ENCODE assay signal across 11 cellular contexts in the genomic region with DNA sequence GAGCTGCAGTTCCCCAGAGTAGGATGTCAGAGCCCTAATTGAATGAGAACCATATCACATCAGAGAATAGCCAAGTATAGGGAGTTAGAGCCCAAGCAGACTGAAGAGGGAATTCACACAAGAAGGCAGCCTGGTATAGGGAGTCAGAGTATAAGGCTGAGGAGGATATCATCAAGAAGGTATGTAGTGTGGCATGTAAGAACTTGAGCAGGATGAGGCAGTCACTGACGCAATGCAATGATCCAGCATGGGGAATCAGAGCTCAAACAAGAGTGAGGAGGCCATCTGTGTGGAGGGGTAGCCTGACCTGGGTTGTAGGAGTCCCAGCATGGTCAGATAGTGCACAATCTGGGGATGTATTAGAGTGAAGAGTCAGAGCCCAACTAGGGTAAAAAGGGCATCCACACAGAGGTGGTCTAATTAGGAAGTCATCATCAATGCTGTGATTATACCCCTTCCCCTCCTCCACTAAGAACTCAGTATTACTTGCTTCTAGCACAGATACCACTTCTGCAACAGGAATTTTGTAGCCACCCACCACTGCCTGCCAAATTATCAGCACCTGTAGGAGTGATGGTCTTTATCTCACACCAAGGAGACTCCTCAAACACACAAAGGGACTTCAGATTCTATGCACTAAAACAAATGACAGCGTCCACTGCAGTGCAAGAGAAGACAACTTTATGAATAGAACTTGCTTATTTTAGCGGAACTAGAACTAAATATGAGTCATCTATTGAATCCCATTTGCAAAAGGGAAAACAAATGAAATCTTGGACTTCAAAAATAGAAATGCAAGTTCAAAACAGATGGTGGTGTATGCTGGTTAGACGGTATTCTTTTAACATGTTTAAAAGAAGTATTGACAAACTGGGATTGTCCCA.
DNase-seq lines count a peak whose midpoint lies in the region; ATAC-seq and TF ChIP-seq lines count a peak whose summit lies in the region.
"Had no signal": no experiment of that assay in that cellular context is flagged by ENCODE, and none has a peak within 500 bp of the region (broad histone marks: within the 10 kb centered on the region; RNA-seq: fewer than 3 reads in every experiment).

No MANE protein-coding gene starts in this region.

- no peak for TF ChIP-seq CTCF in fibroblast of pulmonary artery (IDR thresholded peaks at IDR 0.05; ENCODE audit: low read length, missing control alignments)

- no peak overlapping the region for H3K4me3 ChIP-seq in fibroblast of pulmonary artery (replicated peaks; ENCODE audit: low read depth, low read length)

- no peaks in the 10 kb centered on the region for H3K9me3 Mint-ChIP-seq in stimulated activated effector memory CD8-positive, alpha-beta T cell treated with anti-CD3 and anti-CD28 coated beads, Interleukin-12 subunit alpha, Interleukin-12 subunit beta, amount 100 ng/mL, for 72 hours

- peak; percentile 78 for ATAC-seq in GM21528 (IDR thresholded peaks at IDR 0.05; ENCODE audit: low FRiP score, unreplicated experiment)
- peak; percentile 52 for ATAC-seq in HG03521 (IDR thresholded peaks at IDR 0.05; ENCODE audit: unreplicated experiment)
- ATAC-seq in HG03469 (IDR thresholded peaks at IDR 0.05; ENCODE audit: unreplicated experiment): no peak
- no peak for ATAC-seq in stimulated activated effector memory CD8-positive, alpha-beta T cell treated with anti-CD3 and anti-CD28 coated beads, Interleukin-12 subunit alpha, Interleukin-12 subunit beta, amount 100 ng/mL, for 72 hours

- H3K4me3 Mint-ChIP-seq in stimulated activated effector memory CD8-positive, alpha-beta T cell treated with anti-CD3 and anti-CD28 coated beads, Interleukin-12 subunit alpha, Interleukin-12 subunit beta, amount 100 ng/mL, for 72 hours: no peak overlapping the region

- H3K4me1 Mint-ChIP-seq in stimulated activated effector memory CD8-positive, alpha-beta T cell treated with anti-CD3 and anti-CD28 coated beads, Interleukin-12 subunit alpha, Interleukin-12 subunit beta, amount 100 ng/mL, for 72 hours: peaks cover 11% of the 10 kb centered on the region

- H3K36me3 Mint-ChIP-seq in stimulated activated effector memory CD8-positive, alpha-beta T cell treated with anti-CD3 and anti-CD28 coated beads, Interleukin-12 subunit alpha, Interleukin-12 subunit beta, amount 100 ng/mL, for 72 hours: peaks cover 19% of the 10 kb centered on the region

- H3K27ac Mint-ChIP-seq in stimulated activated effector memory CD8-positive, alpha-beta T cell treated with anti-CD3 and anti-CD28 coated beads, Interleukin-12 subunit alpha, Interleukin-12 subunit beta, amount 100 ng/mL, for 72 hours: no peak overlapping the region

- DNase-seq in GM04503 (ENCODE audit: low read depth) (peak; percentile 55), fibroblast of pulmonary artery (ENCODE audit: low read depth) (peak; percentile 89)
- no peak for DNase-seq in stimulated activated effector memory CD8-positive, alpha-beta T cell treated with anti-CD3 and anti-CD28 coated beads, Interleukin-12 subunit alpha, Interleukin-12 subunit beta, amount 100 ng/mL, for 72 hours (ENCODE audit: low spot score in 2 of 2)
- no peak for DNase-seq in activated CD8-positive, alpha-beta memory T cell treated with anti-CD3 and anti-CD28 coated beads, Interleukin-2, amount 50 U/mL, for 48 hours
- DNase-seq in activated T-cell treated with anti-CD3 and anti-CD28 coated beads, Interleukin-2, amount 50 U/mL, for 48 hours: no peak
- DNase-seq: activated CD4-positive, alpha-beta T cell treated with anti-CD3 and anti-CD28 coated beads, Interleukin-2, amount 50 U/mL, for 48 hours; Calu3; NCI-H82 had no signal

Comparison
In these comparisons a context has a peak if more than half of its experiments do, and no peak if none do; other contexts are left out.
1. DNase-seq: peak in GM04503 (single experiment) and fibroblast of pulmonary artery (single experiment); none in stimulated activated effector memory CD8-positive, alpha-beta T cell treated with anti-CD3 and anti-CD28 coated beads, Interleukin-12 subunit alpha, Interleukin-12 subunit beta, amount 100 ng/mL, for 72 hours (0 of 2), activated CD8-positive, alpha-beta memory T cell treated with anti-CD3 and anti-CD28 coated beads, Interleukin-2, amount 50 U/mL, for 48 hours (single experiment) and activated T-cell treated with anti-CD3 and anti-CD28 coated beads, Interleukin-2, amount 50 U/mL, for 48 hours (0 of 2).
2. ATAC-seq: peak in GM21528 (single experiment) and HG03521 (single experiment); none in HG03469 (single experiment) and stimulated activated effector memory CD8-positive, alpha-beta T cell treated with anti-CD3 and anti-CD28 coated beads, Interleukin-12 subunit alpha, Interleukin-12 subunit beta, amount 100 ng/mL, for 72 hours (single experiment).